ENCODE assay signal across 29 cellular contexts in the genomic region with DNA sequence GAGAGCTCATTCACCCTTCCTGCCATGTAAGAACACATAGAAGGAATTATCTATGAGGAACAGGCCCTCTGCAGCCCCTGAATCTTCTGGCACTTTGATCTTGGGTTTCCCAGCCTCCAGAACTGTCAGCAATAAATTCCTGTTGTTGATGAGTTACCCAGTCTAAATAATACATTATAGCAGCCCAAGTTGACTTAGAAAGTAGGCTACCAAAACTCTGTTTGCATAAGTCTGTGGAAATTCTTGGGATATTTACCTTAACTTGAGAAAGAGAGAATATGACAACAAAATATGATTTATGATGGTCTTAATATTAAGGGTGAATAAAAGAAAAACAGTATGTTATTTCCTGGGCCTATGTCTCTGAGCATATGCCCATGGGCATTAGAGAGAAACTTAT.
"Had no signal": no experiment of that assay in that cellular context is flagged by ENCODE, and none has a peak within 500 bp of the region (broad histone marks: within the 10 kb centered on the region; RNA-seq: fewer than 3 reads in every experiment).

No MANE protein-coding gene starts in this region.

- H3K27ac ChIP-seq: colonic mucosa, coronary artery, dorsolateral prefrontal cortex, epithelial cell of prostate, esophagus muscularis mucosa, esophagus squamous epithelium, foreskin keratinocyte, gastrocnemius medialis, gastroesophageal sphincter, heart left ventricle, heart right ventricle, hepatocyte had no signal

- H3K27me3 ChIP-seq: colonic mucosa, esophagus muscularis mucosa, esophagus squamous epithelium, foreskin keratinocyte, gastrocnemius medialis, gastroesophageal sphincter, heart right ventricle, hepatocyte had no signal

- H2AFZ ChIP-seq: hepatocyte had no signal

- H3K79me2 ChIP-seq: hepatocyte had no signal

- H3K4me1 Mint-ChIP-seq: endodermal cell had no signal

- H3K27ac Mint-ChIP-seq: dendritic cell treated with granulocyte-macrophage colony-stimulating factor and Interleukin-4, amounts not matched to agents 40 ng/mL and 50 ng/mL, for 4 days; effector memory CD8-positive, alpha-beta T cell; endodermal cell had no signal

- ATAC-seq: effector memory CD8-positive, alpha-beta T cell; esophagus mucosa; foreskin keratinocyte; gastrocnemius medialis; gastroesophageal sphincter; heart left ventricle; heart right ventricle had no signal

- H3K9me3 ChIP-seq: colonic mucosa, esophagus muscularis mucosa, esophagus squamous epithelium, gastrocnemius medialis, gastroesophageal sphincter, heart left ventricle had no signal

- FAIRE-seq: colon, endometrium, frontal cortex had no signal

- H3K27me3 Mint-ChIP-seq: dendritic cell treated with granulocyte-macrophage colony-stimulating factor and Interleukin-4, amounts not matched to agents 40 ng/mL and 50 ng/mL, for 4 days; effector memory CD8-positive, alpha-beta T cell had no signal

- H3K36me3 ChIP-seq: colonic mucosa, esophagus muscularis mucosa, esophagus squamous epithelium, gastrocnemius medialis, gastroesophageal sphincter, heart left ventricle, heart right ventricle had no signal

- H3K4me1 ChIP-seq: colonic mucosa, esophagus muscularis mucosa, esophagus squamous epithelium, foreskin keratinocyte, gastrocnemius medialis, gastroesophageal sphincter, heart left ventricle, heart right ventricle had no signal

- H3K4me2 ChIP-seq: hepatocyte had no signal

- DNase-seq: colonic mucosa; cortex of kidney; dermis blood vessel endothelial cell; dorsolateral prefrontal cortex; effector CD4-positive, alpha-beta T cell; effector CD8-positive, alpha-beta T cell; effector memory CD4-positive, alpha-beta T cell; effector memory CD8-positive, alpha-beta T cell; endodermal cell; erythroblast; esophagus squamous epithelium; foreskin fibroblast; foreskin keratinocyte; foreskin melanocyte; gastrocnemius medialis; glutamatergic neuron; head of caudate nucleus; heart left ventricle; heart right ventricle had no signal

- H3K4me3 ChIP-seq: colonic mucosa, coronary artery, dorsolateral prefrontal cortex, esophagus muscularis mucosa, esophagus squamous epithelium, gastrocnemius medialis, gastroesophageal sphincter, heart left ventricle, heart right ventricle, hepatocyte had no signal

- H3K4me3 Mint-ChIP-seq: dendritic cell treated with granulocyte-macrophage colony-stimulating factor and Interleukin-4, amounts not matched to agents 40 ng/mL and 50 ng/mL, for 4 days; effector memory CD8-positive, alpha-beta T cell; endodermal cell had no signal

- H3K9me3 Mint-ChIP-seq: endodermal cell had no signal
